In genomic region chrX:13448941-13449340, GRCh38 we compare ENCODE assay signal across 7 cellular contexts.
"Had no signal": no experiment of that assay in that cellular context is flagged by ENCODE, and none has a peak within 500 bp of the region (broad histone marks: within the 10 kb centered on the region; RNA-seq: fewer than 3 reads in every experiment).

No MANE protein-coding gene starts in this region.

- H3K9ac ChIP-seq: GM23248 had no signal

- H3K36me3 ChIP-seq: HAP-1 had no signal

- H3K27ac ChIP-seq: GM23248 had no signal

- H3K9me3 ChIP-seq: HAP-1 had no signal

- H3K4me3 ChIP-seq: GM23248, HAP-1, K562 had no signal

- DNase-seq: GM23248, GOT3, H7, HFFc6, IMR-90 had no signal

- H3K4me1 ChIP-seq: HAP-1 had no signal

- H2AFZ ChIP-seq: GM23248 had no signal
